In the genomic region with DNA sequence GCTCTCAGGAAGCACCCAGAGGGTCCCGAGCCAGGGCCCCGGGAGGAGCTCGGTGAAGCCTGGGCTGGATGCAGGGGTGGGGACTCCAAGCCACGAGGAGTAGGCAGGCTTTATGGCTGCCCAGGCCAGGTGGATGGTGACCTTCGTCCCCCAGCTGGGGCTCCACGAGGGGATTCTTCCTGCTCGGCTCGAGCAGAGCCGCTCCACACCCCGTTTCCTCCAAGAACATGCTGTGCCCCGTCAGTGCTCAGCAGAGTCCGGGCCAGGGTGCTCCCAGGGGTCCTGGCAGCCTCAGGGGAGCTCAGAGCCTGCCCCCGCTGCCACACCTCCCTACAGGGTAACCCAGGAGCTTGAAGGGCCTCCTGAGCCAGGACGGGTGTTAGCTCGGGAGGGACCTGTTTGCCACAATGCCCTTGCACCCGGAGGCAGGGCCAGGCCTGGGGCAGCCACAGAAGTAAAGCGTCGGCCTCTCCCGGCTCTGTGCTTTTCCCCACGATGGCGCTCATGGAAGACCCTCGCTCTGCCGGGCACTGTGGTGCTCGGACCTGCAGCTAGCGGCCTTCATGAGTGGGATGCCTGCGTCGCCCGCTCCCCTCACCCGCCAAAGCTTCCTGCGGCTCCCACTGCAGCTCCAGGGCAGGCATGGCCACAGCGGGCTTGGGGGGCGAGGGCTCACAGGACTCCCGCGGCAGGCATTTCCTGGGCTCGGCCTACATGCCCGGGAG, we compare ENCODE assay signal across 21 cellular contexts.
"Had no signal": no experiment of that assay in that cellular context is flagged by ENCODE, and none has a peak within 500 bp of the region (broad histone marks: within the 10 kb centered on the region; RNA-seq: fewer than 3 reads in every experiment).

No MANE protein-coding gene starts in this region.

- DNase-seq: activated CD4-positive, alpha-beta T cell treated with anti-CD3 and anti-CD28 coated beads for 4 hours; activated CD4-positive, alpha-beta T cell treated with anti-CD3 and anti-CD28 coated beads, Interleukin-2, amount 50 U/mL, for 4 hours; activated CD8-positive, alpha-beta memory T cell treated with anti-CD3 and anti-CD28 coated beads, Interleukin-2, amount 50 U/mL, for 48 hours; activated CD8-positive, alpha-beta T cell treated with anti-CD3 and anti-CD28 coated beads, Interleukin-2, amount 10 ng/mL, durations not matched to agents 7 days and 5 days; activated effector memory CD4-positive, alpha-beta T cell treated with Interleukin-2 at 50 U/mL for 16 hours; activated naive CD4-positive, alpha-beta T cell; activated T-cell treated with anti-CD3 and anti-CD28 coated beads, Interleukin-2, amount 50 U/mL, for 1 hour; aorta; caudate nucleus; NCI-H1105 treated with DMSO at 0.1 percent for 48 hours; NCI-H1436 treated with DMSO at 0.1 percent for 48 hours; NCI-H187; NCI-H2081; NCI-H510A treated with DMSO at 0.1 percent for 48 hours; NCI-H69; NK-92 treated with Interleukin-12 subunit alpha and Interleukin-12 subunit beta, amount 100 ng/mL, for 24 hours; SHP77 had no signal

- H3K4me1 ChIP-seq: breast epithelium, SJSA1 had no signal

- ATAC-seq: activated CD4-positive, CD25-positive, alpha-beta regulatory T cell treated with anti-CD3 and anti-CD28 coated beads, Interleukin-2, amount 50 U/mL, for 24 hours; activated CD8-positive, alpha-beta T cell treated with anti-CD3 and anti-CD28 coated beads, Interleukin-2, amount 10 ng/mL, durations not matched to agents 7 days and 5 days had no signal

- FAIRE-seq: RCC 7860 had no signal

- H3K27ac ChIP-seq: breast epithelium, SJSA1 had no signal

- H3K36me3 ChIP-seq: breast epithelium, SJSA1 had no signal

- H3K4me3 ChIP-seq: breast epithelium, SJSA1 had no signal

- H3K9me3 ChIP-seq: breast epithelium, SJSA1 had no signal
